Comparison of ENCODE assay signal across 8 cellular contexts in genomic region chr2:203814661-203815540, GRCh38. TPM values are rescaled to one million over a fixed set of nuclear protein-coding genes. Genes with fewer than 3 reads are reported as not detected.
A peak's percentile ranks its signal among the peaks of the same experiment; 100 is the strongest.
DNase-seq lines count a peak whose midpoint lies in the region; ATAC-seq and TF ChIP-seq lines count a peak whose summit lies in the region.

No MANE protein-coding gene starts in this region.

- peak overlapping the region; percentile 44 for H3K4me3 Mint-ChIP-seq in chondrocyte (ENCODE audit: unreplicated experiment)

- peaks cover 31% of the 10 kb centered on the region for H3K4me1 Mint-ChIP-seq in chondrocyte (ENCODE audit: low read depth)

- peak; percentile 91 for TF ChIP-seq CTCF in chondrocyte (IDR thresholded peaks at IDR 0.05)

- H3K36me3 Mint-ChIP-seq in chondrocyte (ENCODE audit: low read depth), result no peaks in the 10 kb centered on the region

- peaks cover 6% of the 10 kb centered on the region for H3K27me3 Mint-ChIP-seq in chondrocyte (ENCODE audit: low read depth)

- H3K27ac Mint-ChIP-seq in chondrocyte (ENCODE audit: unreplicated experiment), result no peak overlapping the region

- H3K9me3 Mint-ChIP-seq in chondrocyte (ENCODE audit: low read depth), result no peaks in the 10 kb centered on the region

- ATAC-seq in GM18867 (IDR thresholded peaks at IDR 0.05; ENCODE audit: unreplicated experiment), result peak; percentile 78
- ATAC-seq in HG03175 (IDR thresholded peaks at IDR 0.05; ENCODE audit: unreplicated experiment), result peak; percentile 77
- ATAC-seq in left lobe of liver, result peak; percentile 90

- peak; percentile 21 to 39 for DNase-seq in AML-193 (lab: John Stamatoyannopoulos, UW)
- DNase-seq in NCI-H2196 treated with DMSO at 0.1 percent for 48 hours (lab: John Stamatoyannopoulos, UW; ENCODE audit: unreplicated experiment), result peak; percentile 46
- peak; percentile 32 for DNase-seq in UCSD-AML1 (lab: John Stamatoyannopoulos, UW; ENCODE audit: unreplicated experiment)
- DNase-seq in chondrocyte (ENCODE audit: low spot score), result no peak
- DNase-seq in left lobe of liver (ENCODE audit: low spot score), result peak; percentile 52
- peak in 2 of 3 experiments; percentile 35 to 51 for DNase-seq in stimulated activated CD4-positive, alpha-beta T cell treated with anti-CD3 and anti-CD28 coated beads, TNF-alpha, amount 100 ng/mL, for 24 hours (ENCODE audit: low read depth in 3 of 3)

RNA-seq across cellular contexts. Expression of gene CTLA4, which starts 52.7 kb away (rescaled TPM):
- total RNA-seq in chondrocyte (not detected in 3 replicates), left lobe of liver (0.13 TPM)
